In genomic region chr2:128090909-128091690, GRCh38 we compare ENCODE assay signal across 1 cellular context.
TF ChIP-seq lines count a peak whose summit lies in the region.

Gene UGGT1 (plus strand): TSS chr2:128091200. CDS start chr2:128091358, 158 bp downstream.

TF ChIP-seq in K562, 482 proteins besides CTCF, POLR2A, EP300 and RAD21 (continued from another document and continues in another):
- no peak for TF ChIP-seq BCL6 (CRISPR knock-in tag; IDR thresholded peaks at IDR 0.05)
- TF ChIP-seq GTF2A2 (tag; IDR thresholded peaks at IDR 0.05), result no peak
- TF ChIP-seq ELK3 (CRISPR knock-in tag; IDR thresholded peaks at IDR 0.05), result no peak
- TF ChIP-seq ATF3 (IDR thresholded peaks at IDR 0.05), result no peak
- no peak for TF ChIP-seq ATF3 (CRISPR knock-in tag; conservative IDR thresholded peaks at IDR 0.05)
- no peak for TF ChIP-seq ZNF551 (CRISPR knock-in tag; IDR thresholded peaks at IDR 0.05)
- TF ChIP-seq ZBTB17 (CRISPR knock-in tag; IDR thresholded peaks at IDR 0.05), result no peak
- no peak for TF ChIP-seq HDGF (IDR thresholded peaks at IDR 0.05)
- TF ChIP-seq RBM17 (IDR thresholded peaks at IDR 0.05; ENCODE audit: borderline replicate concordance, low read depth, low read length), result no peak
- TF ChIP-seq ZNF3 (CRISPR knock-in tag; IDR thresholded peaks at IDR 0.05), result no peak
- TF ChIP-seq RBM25 (IDR thresholded peaks at IDR 0.05; ENCODE audit: low read depth, low read length, severe bottlenecking), result no peak
- TF ChIP-seq ZNF740 (CRISPR knock-in tag; IDR thresholded peaks at IDR 0.05), result peak; percentile 58; the same call in 1 of the 2 replicates
- TF ChIP-seq ZNF740 (tag; IDR thresholded peaks at IDR 0.05), result no peak
- TF ChIP-seq RBM34 (IDR thresholded peaks at IDR 0.05; ENCODE audit: borderline replicate concordance, insufficient read depth, low read length), result no peak
- TF ChIP-seq ZNF449 (CRISPR knock-in tag; IDR thresholded peaks at IDR 0.05), result no peak
- TF ChIP-seq PCBP1 (IDR thresholded peaks at IDR 0.05; ENCODE audit: low read depth, low read length, poor library complexity, severe bottlenecking), result no peak
- TF ChIP-seq NR2F6 (CRISPR knock-in tag; IDR thresholded peaks at IDR 0.05), result no peak
- TF ChIP-seq HBP1 (CRISPR knock-in tag; IDR thresholded peaks at IDR 0.05), result no peak
- peak; percentile 54 for TF ChIP-seq DACH1 (IDR thresholded peaks at IDR 0.05; ENCODE audit: partially characterized antibody)
- no peak for TF ChIP-seq HNRNPUL1 (IDR thresholded peaks at IDR 0.05; ENCODE audit: low read length)
- TF ChIP-seq E2F1 (CRISPR knock-in tag; IDR thresholded peaks at IDR 0.05), result peak; percentile 47; the same call in 1 of the 2 replicates
- no peak for TF ChIP-seq ZNF280A (IDR thresholded peaks at IDR 0.05; ENCODE audit: low read depth, partially characterized antibody)
- TF ChIP-seq POLR2AphosphoS5 (IDR thresholded peaks at IDR 0.05; ENCODE audit: control insufficient read depth, insufficient read depth, low read depth, low read length), result peak; percentile 97
- no peak for TF ChIP-seq PHTF2 (CRISPR knock-in tag; IDR thresholded peaks at IDR 0.05)
- TF ChIP-seq CHD4 (IDR thresholded peaks at IDR 0.05; ENCODE audit: insufficient read depth, insufficient replicate concordance, low read depth, low read length, poor library complexity, severe bottlenecking), result no peak
- TF ChIP-seq ZNF75A (CRISPR knock-in tag; IDR thresholded peaks at IDR 0.05), result no peak
- no peak for TF ChIP-seq RBM15 (IDR thresholded peaks at IDR 0.05; ENCODE audit: insufficient read depth, low read length)
- TF ChIP-seq ZNF253 (CRISPR knock-in tag; conservative IDR thresholded peaks at IDR 0.05), result no peak
- TF ChIP-seq NR2C1 (IDR thresholded peaks at IDR 0.05), result peak; percentile 89
- TF ChIP-seq NR2C1 (tag; IDR thresholded peaks at IDR 0.05), result peak; percentile 95
- TF ChIP-seq ZNF695 (CRISPR knock-in tag; IDR thresholded peaks at IDR 0.05), result no peak
- TF ChIP-seq IRF2 (CRISPR knock-in tag; IDR thresholded peaks at IDR 0.05), result no peak
- no peak for TF ChIP-seq JUN (IDR thresholded peaks at IDR 0.05; ENCODE audit: borderline replicate concordance, low read depth, low read length)
- peak; percentile 62; the same call in 1 of the 2 replicates for TF ChIP-seq JUN (CRISPR knock-in tag; IDR thresholded peaks at IDR 0.05; ENCODE audit: borderline replicate concordance)
- TF ChIP-seq ZBTB40 (IDR thresholded peaks at IDR 0.05), result peak; percentile 96
- no peak for TF ChIP-seq ZBTB40 (CRISPR knock-in tag; IDR thresholded peaks at IDR 0.05)
- TF ChIP-seq BHLHE40 (IDR thresholded peaks at IDR 0.05; ENCODE audit: low read length), result 0 out of 2 replicates have a peak, but pooled peaks have one; percentile 27
- TF ChIP-seq XRCC5 (IDR thresholded peaks at IDR 0.05; ENCODE audit: low read depth, low read length), result no peak
- TF ChIP-seq BDP1 (IDR thresholded peaks at IDR 0.05; ENCODE audit: insufficient read depth, insufficient read length), result no peak
- TF ChIP-seq ZNF24 (IDR thresholded peaks at IDR 0.05), result no peak
- TF ChIP-seq THRAP3 (IDR thresholded peaks at IDR 0.05; ENCODE audit: borderline replicate concordance), result no peak
- TF ChIP-seq MCM5 (IDR thresholded peaks at IDR 0.05; ENCODE audit: low read depth), result no peak
- no peak for TF ChIP-seq CGGBP1 (CRISPR knock-in tag; IDR thresholded peaks at IDR 0.05)
- no peak for TF ChIP-seq STAG1 (CRISPR knock-in tag; IDR thresholded peaks at IDR 0.05; ENCODE audit: borderline replicate concordance)
- no peak for TF ChIP-seq NCOA6 (IDR thresholded peaks at IDR 0.05)
- TF ChIP-seq ZBTB1 (CRISPR knock-in tag; IDR thresholded peaks at IDR 0.05; ENCODE audit: borderline replicate concordance, low read depth), result 0 out of 2 replicates have a peak, but pooled peaks have one; percentile 21
- no peak for TF ChIP-seq ZNF699 (CRISPR knock-in tag; IDR thresholded peaks at IDR 0.05; ENCODE audit: insufficient replicate concordance)
- TF ChIP-seq MAFK (IDR thresholded peaks at IDR 0.05; ENCODE audit: low read length), result no peak
- no peak for TF ChIP-seq FOXA3 (CRISPR knock-in tag; conservative IDR thresholded peaks at IDR 0.05 in 1 of 2, IDR thresholded peaks at IDR 0.05 in 1 of 2)
- no peak for TF ChIP-seq ARNT (IDR thresholded peaks at IDR 0.05)
- TF ChIP-seq OTX1 (CRISPR knock-in tag; IDR thresholded peaks at IDR 0.05), result no peak
- no peak for TF ChIP-seq ETS2 (tag; IDR thresholded peaks at IDR 0.05; ENCODE audit: borderline replicate concordance, poor library complexity, severe bottlenecking)
- no peak for TF ChIP-seq ZNF780A (CRISPR knock-in tag; IDR thresholded peaks at IDR 0.05)
- peak; percentile 80 for TF ChIP-seq CHD1 (IDR thresholded peaks at IDR 0.05; ENCODE audit: low read length)
- TF ChIP-seq KHSRP (IDR thresholded peaks at IDR 0.05), result no peak
- TF ChIP-seq ZKSCAN1 (IDR thresholded peaks at IDR 0.05; ENCODE audit: low read depth, low read length), result no peak
- no peak for TF ChIP-seq SNRNP70 (optimal IDR thresholded peaks at IDR 0.05; ENCODE audit: low read depth, low read length)
- peak; percentile 83 for TF ChIP-seq SIN3B (IDR thresholded peaks at IDR 0.05; ENCODE audit: low read depth)
